ENCODE assay signal across 1 cellular context in the genomic region with DNA sequence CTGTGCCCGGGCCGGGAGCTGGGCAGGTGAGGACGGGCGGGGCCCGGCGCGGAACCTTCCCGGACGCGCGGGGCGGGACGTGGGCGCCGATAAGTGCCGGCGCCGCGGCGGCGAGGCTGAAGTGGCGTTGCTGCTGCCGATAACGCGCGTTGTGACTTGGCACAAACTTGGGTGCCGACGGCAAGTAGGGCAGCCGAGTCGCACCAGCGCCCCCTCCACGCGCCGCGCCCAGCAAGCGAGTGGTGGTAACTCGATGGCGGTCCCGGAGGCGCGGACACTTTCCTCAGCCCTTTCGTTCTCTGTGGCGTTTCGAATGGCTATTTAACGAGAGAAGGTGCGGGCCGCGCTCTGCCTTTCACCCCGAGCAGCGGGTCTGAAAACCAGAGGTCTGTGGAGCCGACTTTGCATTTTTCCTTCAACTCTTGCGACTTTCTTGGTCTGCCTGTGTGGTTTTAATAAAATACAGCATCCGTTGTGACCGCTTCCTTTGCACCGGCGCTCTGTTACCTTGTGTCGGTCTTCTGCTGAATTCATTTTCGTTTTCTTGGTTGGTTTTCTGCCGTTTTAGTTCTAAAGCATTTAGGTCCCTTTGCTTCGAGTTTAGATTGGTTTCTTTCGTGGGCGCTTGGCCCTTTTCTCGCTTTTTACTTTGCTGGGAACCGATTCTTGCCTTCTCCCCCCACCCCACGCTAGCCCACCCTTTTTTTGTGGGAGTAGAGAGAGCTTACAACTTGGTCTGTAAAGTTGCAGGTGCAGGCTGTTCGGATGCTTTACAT.
TF ChIP-seq lines count a peak whose summit lies in the region.

No MANE protein-coding gene starts in this region.

TF ChIP-seq in GM12878, 131 proteins besides CTCF, POLR2A, EP300 and RAD21 (continued from another document and continues in another):
- TF ChIP-seq, protein P1, sequence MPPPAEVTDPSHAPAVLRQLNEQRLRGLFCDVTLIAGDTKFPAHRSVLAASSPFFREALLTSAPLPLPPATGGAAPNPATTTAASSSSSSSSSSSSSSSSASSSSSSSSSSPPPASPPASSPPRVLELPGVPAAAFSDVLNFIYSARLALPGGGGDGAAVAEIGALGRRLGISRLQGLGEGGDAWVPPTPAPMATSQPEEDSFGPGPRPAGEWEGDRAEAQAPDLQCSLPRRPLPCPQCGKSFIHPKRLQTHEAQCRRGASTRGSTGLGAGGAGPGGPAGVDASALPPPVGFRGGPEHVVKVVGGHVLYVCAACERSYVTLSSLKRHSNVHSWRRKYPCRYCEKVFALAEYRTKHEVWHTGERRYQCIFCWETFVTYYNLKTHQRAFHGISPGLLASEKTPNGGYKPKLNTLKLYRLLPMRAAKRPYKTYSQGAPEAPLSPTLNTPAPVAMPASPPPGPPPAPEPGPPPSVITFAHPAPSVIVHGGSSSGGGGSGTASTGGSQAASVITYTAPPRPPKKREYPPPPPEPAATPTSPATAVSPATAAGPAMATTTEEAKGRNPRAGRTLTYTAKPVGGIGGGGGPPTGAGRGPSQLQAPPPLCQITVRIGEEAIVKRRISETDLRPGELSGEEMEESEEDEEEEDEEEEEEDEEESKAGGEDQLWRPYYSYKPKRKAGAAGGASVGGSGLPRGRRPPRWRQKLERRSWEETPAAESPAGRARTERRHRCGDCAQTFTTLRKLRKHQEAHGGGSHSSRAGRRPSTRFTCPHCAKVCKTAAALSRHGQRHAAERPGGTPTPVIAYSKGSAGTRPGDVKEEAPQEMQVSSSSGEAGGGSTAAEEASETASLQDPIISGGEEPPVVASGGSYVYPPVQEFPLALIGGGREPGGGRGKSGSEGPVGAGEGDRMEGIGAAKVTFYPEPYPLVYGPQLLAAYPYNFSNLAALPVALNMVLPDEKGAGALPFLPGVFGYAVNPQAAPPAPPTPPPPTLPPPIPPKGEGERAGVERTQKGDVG (CRISPR knock-in tag; IDR thresholded peaks at IDR 0.05): no peak
- TF ChIP-seq NR2C2 (IDR thresholded peaks at IDR 0.05; ENCODE audit: borderline replicate concordance, control insufficient read depth, insufficient read length, low read depth) (no peak), SP1 (IDR thresholded peaks at IDR 0.05; ENCODE audit: low read depth, low read length) (no peak), POU2F2 (IDR thresholded peaks at IDR 0.05; ENCODE audit: borderline replicate concordance, low read depth, low read length) (no peak), SUZ12 (IDR thresholded peaks at IDR 0.05; ENCODE audit: unreplicated experiment) (no peak), MXI1 (IDR thresholded peaks at IDR 0.05; ENCODE audit: low read depth, low read length) (peak; percentile 59; the same call in 1 of the 2 replicates), NFXL1 (IDR thresholded peaks at IDR 0.05; ENCODE audit: borderline replicate concordance) (no peak), IKZF1 (conservative IDR thresholded peaks at IDR 0.05) (peak; percentile 44; the same call in 1 of the 2 replicates), RAD51 (IDR thresholded peaks at IDR 0.05) (no peak), CHD1 (IDR thresholded peaks at IDR 0.05; ENCODE audit: low read depth, low read length) (no peak), POLR2AphosphoS5 (IDR thresholded peaks at IDR 0.05; ENCODE audit: low read length) (peak; percentile 66; the same call in 1 of the 2 replicates), ETV6 (conservative IDR thresholded peaks at IDR 0.05 in 1 of 2, IDR thresholded peaks at IDR 0.05 in 1 of 2; ENCODE audit: borderline replicate concordance in 1 of 2, low read depth in 1 of 2) (no peak), RFX5 (IDR thresholded peaks at IDR 0.05; ENCODE audit: low read depth, low read length) (no peak), LARP7 (IDR thresholded peaks at IDR 0.05) (0 out of 2 replicates have a peak, but pooled peaks have one; percentile 15), SIN3A (IDR thresholded peaks at IDR 0.05; ENCODE audit: low read depth, low read length) (no peak; the same call in 1 of the 2 replicates), IRF4 (IDR thresholded peaks at IDR 0.05; ENCODE audit: low read depth, low read length) (no peak), IKZF2 (IDR thresholded peaks at IDR 0.05) (no peak), GABPA (IDR thresholded peaks at IDR 0.05; ENCODE audit: low read depth) (no peak), MEF2B (IDR thresholded peaks at IDR 0.05; ENCODE audit: partially characterized antibody, poor library complexity, severe bottlenecking) (no peak), CHD4 (IDR thresholded peaks at IDR 0.05) (no peak), TBL1XR1 (IDR thresholded peaks at IDR 0.05; ENCODE audit: low read depth, low read length) (no peak), SRF (IDR thresholded peaks at IDR 0.05; ENCODE audit: low read depth in 2 of 2, low read length in 2 of 2) (no peak), ZNF274 (IDR thresholded peaks at IDR 0.05; ENCODE audit: insufficient read depth, insufficient read length) (no peak), SMARCA5 (IDR thresholded peaks at IDR 0.05) (0 out of 2 replicates have a peak, but pooled peaks have one; percentile 66), ZZZ3 (IDR thresholded peaks at IDR 0.05; ENCODE audit: control insufficient read depth, insufficient read length, low read depth) (no peak), SIX5 (IDR thresholded peaks at IDR 0.05; ENCODE audit: low read depth, low read length, severe bottlenecking) (no peak), EGR1 (IDR thresholded peaks at IDR 0.05; ENCODE audit: borderline replicate concordance in 1 of 2, low read depth in 2 of 2, low read length in 2 of 2) (no peak; a peak in 1 of 3 replicates), FOS (IDR thresholded peaks at IDR 0.05; ENCODE audit: borderline replicate concordance, extremely low read depth, insufficient read length) (no peak), ZNF207 (IDR thresholded peaks at IDR 0.05; ENCODE audit: borderline replicate concordance) (no peak; the same call in 1 of the 2 replicates), JUND (IDR thresholded peaks at IDR 0.05; ENCODE audit: low read depth, low read length) (no peak), FOXK2 (IDR thresholded peaks at IDR 0.05) (no peak), ZNF384 (IDR thresholded peaks at IDR 0.05; ENCODE audit: borderline replicate concordance, low read depth, low read length) (no peak), ZNF217 (IDR thresholded peaks at IDR 0.05) (peak; percentile 74; the same call in 1 of the 2 replicates), TCF12 (IDR thresholded peaks at IDR 0.05; ENCODE audit: low read depth, low read length) (no peak), ZNF622 (IDR thresholded peaks at IDR 0.05) (no peak), RBBP5 (conservative IDR thresholded peaks at IDR 0.05) (peak; percentile 61; the same call in 1 of the 2 replicates), GATAD2B (conservative IDR thresholded peaks at IDR 0.05; ENCODE audit: low read depth) (peak; percentile 82; the same call in 1 of the 2 replicates), SMAD1 (IDR thresholded peaks at IDR 0.05; ENCODE audit: low read depth, partially characterized antibody) (no peak), PAX8 (IDR thresholded peaks at IDR 0.05) (no peak), CBX3 (IDR thresholded peaks at IDR 0.05; ENCODE audit: borderline replicate concordance, low read depth) (no peak)
- TF ChIP-seq, protein P2, sequence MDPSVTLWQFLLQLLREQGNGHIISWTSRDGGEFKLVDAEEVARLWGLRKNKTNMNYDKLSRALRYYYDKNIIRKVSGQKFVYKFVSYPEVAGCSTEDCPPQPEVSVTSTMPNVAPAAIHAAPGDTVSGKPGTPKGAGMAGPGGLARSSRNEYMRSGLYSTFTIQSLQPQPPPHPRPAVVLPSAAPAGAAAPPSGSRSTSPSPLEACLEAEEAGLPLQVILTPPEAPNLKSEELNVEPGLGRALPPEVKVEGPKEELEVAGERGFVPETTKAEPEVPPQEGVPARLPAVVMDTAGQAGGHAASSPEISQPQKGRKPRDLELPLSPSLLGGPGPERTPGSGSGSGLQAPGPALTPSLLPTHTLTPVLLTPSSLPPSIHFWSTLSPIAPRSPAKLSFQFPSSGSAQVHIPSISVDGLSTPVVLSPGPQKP (IDR thresholded peaks at IDR 0.05; ENCODE audit: low read depth, low read length): no peak
- TF ChIP-seq, protein P3, sequence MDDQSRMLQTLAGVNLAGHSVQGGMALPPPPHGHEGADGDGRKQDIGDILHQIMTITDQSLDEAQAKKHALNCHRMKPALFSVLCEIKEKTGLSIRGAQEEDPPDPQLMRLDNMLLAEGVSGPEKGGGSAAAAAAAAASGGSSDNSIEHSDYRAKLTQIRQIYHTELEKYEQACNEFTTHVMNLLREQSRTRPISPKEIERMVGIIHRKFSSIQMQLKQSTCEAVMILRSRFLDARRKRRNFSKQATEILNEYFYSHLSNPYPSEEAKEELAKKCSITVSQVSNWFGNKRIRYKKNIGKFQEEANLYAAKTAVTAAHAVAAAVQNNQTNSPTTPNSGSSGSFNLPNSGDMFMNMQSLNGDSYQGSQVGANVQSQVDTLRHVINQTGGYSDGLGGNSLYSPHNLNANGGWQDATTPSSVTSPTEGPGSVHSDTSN (IDR thresholded peaks at IDR 0.05; ENCODE audit: insufficient replicate concordance, low read depth, low read length): no peak
- TF ChIP-seq, protein P4, sequence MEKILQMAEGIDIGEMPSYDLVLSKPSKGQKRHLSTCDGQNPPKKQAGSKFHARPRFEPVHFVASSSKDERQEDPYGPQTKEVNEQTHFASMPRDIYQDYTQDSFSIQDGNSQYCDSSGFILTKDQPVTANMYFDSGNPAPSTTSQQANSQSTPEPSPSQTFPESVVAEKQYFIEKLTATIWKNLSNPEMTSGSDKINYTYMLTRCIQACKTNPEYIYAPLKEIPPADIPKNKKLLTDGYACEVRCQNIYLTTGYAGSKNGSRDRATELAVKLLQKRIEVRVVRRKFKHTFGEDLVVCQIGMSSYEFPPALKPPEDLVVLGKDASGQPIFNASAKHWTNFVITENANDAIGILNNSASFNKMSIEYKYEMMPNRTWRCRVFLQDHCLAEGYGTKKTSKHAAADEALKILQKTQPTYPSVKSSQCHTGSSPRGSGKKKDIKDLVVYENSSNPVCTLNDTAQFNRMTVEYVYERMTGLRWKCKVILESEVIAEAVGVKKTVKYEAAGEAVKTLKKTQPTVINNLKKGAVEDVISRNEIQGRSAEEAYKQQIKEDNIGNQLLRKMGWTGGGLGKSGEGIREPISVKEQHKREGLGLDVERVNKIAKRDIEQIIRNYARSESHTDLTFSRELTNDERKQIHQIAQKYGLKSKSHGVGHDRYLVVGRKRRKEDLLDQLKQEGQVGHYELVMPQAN (conservative IDR thresholded peaks at IDR 0.05): 0 out of 2 replicates have a peak, but pooled peaks have one; percentile 15
- TF ChIP-seq, protein P5, sequence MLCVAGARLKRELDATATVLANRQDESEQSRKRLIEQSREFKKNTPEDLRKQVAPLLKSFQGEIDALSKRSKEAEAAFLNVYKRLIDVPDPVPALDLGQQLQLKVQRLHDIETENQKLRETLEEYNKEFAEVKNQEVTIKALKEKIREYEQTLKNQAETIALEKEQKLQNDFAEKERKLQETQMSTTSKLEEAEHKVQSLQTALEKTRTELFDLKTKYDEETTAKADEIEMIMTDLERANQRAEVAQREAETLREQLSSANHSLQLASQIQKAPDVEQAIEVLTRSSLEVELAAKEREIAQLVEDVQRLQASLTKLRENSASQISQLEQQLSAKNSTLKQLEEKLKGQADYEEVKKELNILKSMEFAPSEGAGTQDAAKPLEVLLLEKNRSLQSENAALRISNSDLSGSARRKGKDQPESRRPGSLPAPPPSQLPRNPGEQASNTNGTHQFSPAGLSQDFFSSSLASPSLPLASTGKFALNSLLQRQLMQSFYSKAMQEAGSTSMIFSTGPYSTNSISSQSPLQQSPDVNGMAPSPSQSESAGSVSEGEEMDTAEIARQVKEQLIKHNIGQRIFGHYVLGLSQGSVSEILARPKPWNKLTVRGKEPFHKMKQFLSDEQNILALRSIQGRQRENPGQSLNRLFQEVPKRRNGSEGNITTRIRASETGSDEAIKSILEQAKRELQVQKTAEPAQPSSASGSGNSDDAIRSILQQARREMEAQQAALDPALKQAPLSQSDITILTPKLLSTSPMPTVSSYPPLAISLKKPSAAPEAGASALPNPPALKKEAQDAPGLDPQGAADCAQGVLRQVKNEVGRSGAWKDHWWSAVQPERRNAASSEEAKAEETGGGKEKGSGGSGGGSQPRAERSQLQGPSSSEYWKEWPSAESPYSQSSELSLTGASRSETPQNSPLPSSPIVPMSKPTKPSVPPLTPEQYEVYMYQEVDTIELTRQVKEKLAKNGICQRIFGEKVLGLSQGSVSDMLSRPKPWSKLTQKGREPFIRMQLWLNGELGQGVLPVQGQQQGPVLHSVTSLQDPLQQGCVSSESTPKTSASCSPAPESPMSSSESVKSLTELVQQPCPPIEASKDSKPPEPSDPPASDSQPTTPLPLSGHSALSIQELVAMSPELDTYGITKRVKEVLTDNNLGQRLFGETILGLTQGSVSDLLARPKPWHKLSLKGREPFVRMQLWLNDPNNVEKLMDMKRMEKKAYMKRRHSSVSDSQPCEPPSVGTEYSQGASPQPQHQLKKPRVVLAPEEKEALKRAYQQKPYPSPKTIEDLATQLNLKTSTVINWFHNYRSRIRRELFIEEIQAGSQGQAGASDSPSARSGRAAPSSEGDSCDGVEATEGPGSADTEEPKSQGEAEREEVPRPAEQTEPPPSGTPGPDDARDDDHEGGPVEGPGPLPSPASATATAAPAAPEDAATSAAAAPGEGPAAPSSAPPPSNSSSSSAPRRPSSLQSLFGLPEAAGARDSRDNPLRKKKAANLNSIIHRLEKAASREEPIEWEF (IDR thresholded peaks at IDR 0.05; ENCODE audit: insufficient replicate concordance, low read depth, low read length): no peak
- TF ChIP-seq, protein P6, sequence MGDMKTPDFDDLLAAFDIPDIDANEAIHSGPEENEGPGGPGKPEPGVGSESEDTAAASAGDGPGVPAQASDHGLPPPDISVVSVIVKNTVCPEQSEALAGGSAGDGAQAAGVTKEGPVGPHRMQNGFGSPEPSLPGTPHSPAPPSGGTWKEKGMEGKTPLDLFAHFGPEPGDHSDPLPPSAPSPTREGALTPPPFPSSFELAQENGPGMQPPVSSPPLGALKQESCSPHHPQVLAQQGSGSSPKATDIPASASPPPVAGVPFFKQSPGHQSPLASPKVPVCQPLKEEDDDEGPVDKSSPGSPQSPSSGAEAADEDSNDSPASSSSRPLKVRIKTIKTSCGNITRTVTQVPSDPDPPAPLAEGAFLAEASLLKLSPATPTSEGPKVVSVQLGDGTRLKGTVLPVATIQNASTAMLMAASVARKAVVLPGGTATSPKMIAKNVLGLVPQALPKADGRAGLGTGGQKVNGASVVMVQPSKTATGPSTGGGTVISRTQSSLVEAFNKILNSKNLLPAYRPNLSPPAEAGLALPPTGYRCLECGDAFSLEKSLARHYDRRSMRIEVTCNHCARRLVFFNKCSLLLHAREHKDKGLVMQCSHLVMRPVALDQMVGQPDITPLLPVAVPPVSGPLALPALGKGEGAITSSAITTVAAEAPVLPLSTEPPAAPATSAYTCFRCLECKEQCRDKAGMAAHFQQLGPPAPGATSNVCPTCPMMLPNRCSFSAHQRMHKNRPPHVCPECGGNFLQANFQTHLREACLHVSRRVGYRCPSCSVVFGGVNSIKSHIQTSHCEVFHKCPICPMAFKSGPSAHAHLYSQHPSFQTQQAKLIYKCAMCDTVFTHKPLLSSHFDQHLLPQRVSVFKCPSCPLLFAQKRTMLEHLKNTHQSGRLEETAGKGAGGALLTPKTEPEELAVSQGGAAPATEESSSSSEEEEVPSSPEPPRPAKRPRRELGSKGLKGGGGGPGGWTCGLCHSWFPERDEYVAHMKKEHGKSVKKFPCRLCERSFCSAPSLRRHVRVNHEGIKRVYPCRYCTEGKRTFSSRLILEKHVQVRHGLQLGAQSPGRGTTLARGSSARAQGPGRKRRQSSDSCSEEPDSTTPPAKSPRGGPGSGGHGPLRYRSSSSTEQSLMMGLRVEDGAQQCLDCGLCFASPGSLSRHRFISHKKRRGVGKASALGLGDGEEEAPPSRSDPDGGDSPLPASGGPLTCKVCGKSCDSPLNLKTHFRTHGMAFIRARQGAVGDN (IDR thresholded peaks at IDR 0.05): 0 out of 2 replicates have a peak, but pooled peaks have one; percentile 28
- TF ChIP-seq, protein P7, sequence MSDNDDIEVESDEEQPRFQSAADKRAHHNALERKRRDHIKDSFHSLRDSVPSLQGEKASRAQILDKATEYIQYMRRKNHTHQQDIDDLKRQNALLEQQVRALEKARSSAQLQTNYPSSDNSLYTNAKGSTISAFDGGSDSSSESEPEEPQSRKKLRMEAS (IDR thresholded peaks at IDR 0.05; ENCODE audit: low read depth, low read length): no peak
